6 cellular contexts compared by ENCODE assay signal in the genomic region with DNA sequence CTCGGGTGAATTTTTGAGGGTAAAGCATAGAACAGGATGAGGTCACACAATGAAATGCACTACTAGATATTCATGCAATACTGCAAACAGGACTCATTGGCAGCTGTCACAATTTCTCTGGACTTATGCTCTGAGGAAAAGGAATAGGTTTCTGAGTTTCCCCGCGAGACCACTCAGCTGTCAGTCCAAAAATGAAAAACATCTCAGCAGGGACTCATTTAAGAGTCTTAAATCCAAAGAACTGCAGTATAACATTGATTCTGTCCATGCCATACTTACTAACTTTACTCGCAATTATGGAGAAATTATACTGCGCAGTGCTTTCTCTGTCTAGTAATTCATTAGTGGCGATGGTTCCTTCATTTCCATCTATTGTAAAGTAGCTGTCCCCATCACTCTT.
"Had no signal": no experiment of that assay in that cellular context is flagged by ENCODE, and none has a peak within 500 bp of the region (broad histone marks: within the 10 kb centered on the region; RNA-seq: fewer than 3 reads in every experiment).

No MANE protein-coding gene starts in this region.

- H3K27me3 Mint-ChIP-seq: IgD-negative memory B cell had no signal

- DNase-seq: GM23248, GOT3, H7, HFFc6, KBM-7 had no signal

- H3K36me3 Mint-ChIP-seq: IgD-negative memory B cell had no signal

- H3K4me1 Mint-ChIP-seq: IgD-negative memory B cell had no signal

- H3K27ac Mint-ChIP-seq: HFFc6, IgD-negative memory B cell had no signal

- H3K4me3 Mint-ChIP-seq: HFFc6, IgD-negative memory B cell had no signal
